Comparison of ENCODE assay signal across 8 cellular contexts in the genomic region with DNA sequence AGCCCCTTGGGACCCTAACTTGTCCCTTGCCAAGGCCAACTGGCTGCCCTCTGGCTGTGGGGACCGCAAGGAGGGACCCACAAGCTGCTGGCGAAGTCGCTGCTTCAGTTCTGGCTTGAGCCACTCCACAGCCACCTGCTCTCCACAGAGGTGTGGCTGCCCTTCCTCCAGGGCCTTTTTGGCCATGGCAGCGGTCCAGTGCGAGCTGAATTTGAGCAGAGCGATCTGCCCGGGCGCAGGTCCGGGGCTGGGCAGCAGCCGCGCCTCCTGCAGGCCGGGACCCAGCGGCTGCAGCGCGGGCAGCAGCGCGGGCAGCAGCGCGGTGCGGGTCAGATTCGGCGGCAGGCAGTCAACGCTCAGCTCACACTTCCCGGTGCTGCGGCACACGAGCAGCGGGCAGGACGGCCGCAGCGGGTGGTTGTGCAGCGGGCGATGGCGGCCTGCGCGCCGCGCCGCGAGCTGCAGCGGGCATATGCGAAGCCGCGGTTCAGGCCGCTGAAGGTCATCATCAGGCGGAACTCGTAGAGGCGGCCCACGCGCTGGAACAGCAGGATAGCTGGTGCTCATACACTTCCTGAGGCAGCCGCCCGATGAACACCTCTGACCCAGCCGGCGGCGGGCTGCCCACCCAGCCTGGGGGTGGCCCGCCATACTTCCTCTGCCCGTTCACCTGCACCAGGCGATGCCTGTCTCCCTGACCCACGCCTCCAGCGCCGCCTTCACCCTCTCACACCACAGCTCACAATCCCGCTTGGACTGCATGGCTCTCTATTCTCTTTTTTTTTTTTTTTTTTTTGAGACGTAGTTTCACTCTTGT. TPM values are rescaled to one million over a fixed set of nuclear protein-coding genes. Genes with fewer than 3 reads are reported as not detected.
DNase-seq lines count a peak whose midpoint lies in the region; ATAC-seq and TF ChIP-seq lines count a peak whose summit lies in the region.
"Not testable (repeated sequence)": the region's sequence is repeated elsewhere in the genome, so short reads cannot be mapped to it uniquely, and the experiment has no call there.

No MANE protein-coding gene starts in this region.

- TF ChIP-seq CTCF in heart left ventricle (IDR thresholded peaks at IDR 0.05): peak in 6 of 12 donors; percentile 8 to 51 (median 34)
- not testable (repeated sequence) for TF ChIP-seq CTCF in mucosa of descending colon (IDR thresholded peaks at IDR 0.05); spleen (IDR thresholded peaks at IDR 0.05 in 8 of 11, conservative IDR thresholded peaks at IDR 0.05 in 3 of 11)

- H3K4me2 ChIP-seq in BLaER1 treated with 17β-estradiol and CSF1 and Interleukin-3, amounts not matched to agents 10 nM and 100 nM: peak overlapping the region; percentile 44 to 76 (median 55); a peak in 21 of 22 replicates

- peak overlapping the region in 8 of 10 experiments; percentile 13 to 57 (median 36); a peak in 9 of 20 replicates for H3K4me3 ChIP-seq in BLaER1 treated with 17β-estradiol and CSF1 and Interleukin-3, amounts not matched to agents 10 nM and 100 nM
- H3K4me3 ChIP-seq in H7 (ENCODE audit: insufficient read depth, low read depth, low read length): peak overlapping the region; percentile 33
- peak overlapping the region in 11 of 12 donors; percentile 27 to 57 (median 49) for H3K4me3 ChIP-seq in heart left ventricle
- not testable (repeated sequence) for H3K4me3 ChIP-seq in mucosa of descending colon
- H3K4me3 ChIP-seq in spleen: peak overlapping the region; percentile 7 to 65 (median 31)

- H3K4me3 Mint-ChIP-seq in activated CD4-positive, alpha-beta memory T cell treated with anti-CD3 and anti-CD28 coated beads for 36 hours: peak overlapping the region; percentile 64

- not testable (repeated sequence) for H3K9ac ChIP-seq in BLaER1 treated with 17β-estradiol and CSF1 and Interleukin-3, amounts not matched to agents 10 nM and 100 nM

- 3 to 7% (median 4%) methylated on average over 13 to 49 of the region's 62 CpGs for WGBS in heart left ventricle, 4 donors
- 1 to 8% (median 6%) methylated on average over 11 to 40 of the region's 62 CpGs for WGBS in spleen, 5 donors

- intact Hi-C loops in activated CD4-positive, alpha-beta memory T cell treated with anti-CD3 and anti-CD28 coated beads for 36 hours (cut with micrococcal nuclease); spleen (cut with DNase I; ENCODE audit: low total_unique reads): not testable (repeated sequence)
- intact Hi-C loops in heart left ventricle (cut with DNase I) (loop anchor here in 1 of 10 donors (5.0 kb wide), 1 partner anchor 673 kb away; no protein-coding TSS in a partner anchor), mucosa of descending colon (cut with DNase I, micrococcal nuclease) (loop anchor here in 1 of 2 donors (10.0 kb wide), 1 partner anchor 675 kb away; no protein-coding TSS in a partner anchor)

- POLR2A ChIA-PET in activated CD4-positive, alpha-beta memory T cell treated with anti-CD3 and anti-CD28 coated beads for 36 hours (lab: Charles Lee): not testable (repeated sequence)

- not testable (repeated sequence) for H3K27ac ChIP-seq in BLaER1 treated with 17β-estradiol and CSF1 and Interleukin-3, amounts not matched to agents 10 nM and 100 nM
- H3K27ac ChIP-seq in heart left ventricle: peak overlapping the region in 2 of 12 donors; percentile 47 to 55
- peak overlapping the region in 2 of 8 donors; percentile 33 to 42 for H3K27ac ChIP-seq in spleen

- peaks cover 0 to 21% (median 15%) of the 10 kb centered on the region in 11 experiments; a peak in 14 of 22 replicates for H3K27me3 ChIP-seq in BLaER1 treated with 17β-estradiol and CSF1 and Interleukin-3, amounts not matched to agents 10 nM and 100 nM
- H3K27me3 ChIP-seq in H7 (ENCODE audit: control insufficient read depth, insufficient read depth, low read length): peaks cover 12% of the 10 kb centered on the region
- H3K27me3 ChIP-seq in heart left ventricle; spleen (replicated peaks in 1 of 7): not testable (repeated sequence)

- not testable (repeated sequence) for H3K36me3 Mint-ChIP-seq in activated CD4-positive, alpha-beta memory T cell treated with anti-CD3 and anti-CD28 coated beads for 36 hours

- ATAC-seq in heart left ventricle (peak; percentile 34 to 87 (median 83)), mucosa of descending colon (peak; percentile 76)

- H4K20me1 ChIP-seq in BLaER1 treated with 17β-estradiol and CSF1 and Interleukin-3, amounts not matched to agents 10 nM and 100 nM: not testable (repeated sequence)

- not testable (repeated sequence) for H3K27ac Mint-ChIP-seq in activated CD4-positive, alpha-beta memory T cell treated with anti-CD3 and anti-CD28 coated beads for 36 hours

- not testable (repeated sequence) for H3K9me3 ChIP-seq in BLaER1 treated with 17β-estradiol and CSF1 and Interleukin-3, amounts not matched to agents 10 nM and 100 nM (replicated peaks in 1 of 11); heart left ventricle; mucosa of descending colon; spleen

- H3K36me3 ChIP-seq in BLaER1 treated with 17β-estradiol and CSF1 and Interleukin-3, amounts not matched to agents 10 nM and 100 nM; H7 (replicated peaks; ENCODE audit: control insufficient read depth, insufficient read depth, low read length); heart left ventricle; mucosa of descending colon (ENCODE audit: low read depth); spleen: not testable (repeated sequence)

- CTCF ChIA-PET in activated CD4-positive, alpha-beta memory T cell treated with anti-CD3 and anti-CD28 coated beads for 36 hours (lab: Charles Lee): interaction anchor here (0.6 to 1.2 kb wide), 4 partner anchors 15 to 667 kb away, joined by 3 to 5 read pairs (median 3); no protein-coding TSS in a partner anchor

- not testable (repeated sequence) for TF ChIP-seq POLR2A in heart left ventricle (IDR thresholded peaks at IDR 0.05); spleen (IDR thresholded peaks at IDR 0.05)

- not testable (repeated sequence) for H3K9me3 Mint-ChIP-seq in activated CD4-positive, alpha-beta memory T cell treated with anti-CD3 and anti-CD28 coated beads for 36 hours

- H3K4me1 Mint-ChIP-seq in activated CD4-positive, alpha-beta memory T cell treated with anti-CD3 and anti-CD28 coated beads for 36 hours (ENCODE audit: low read depth): peaks cover 15% of the 10 kb centered on the region

- DNase-seq in H7: not testable (repeated sequence)
- peak; percentile 12 to 65 for DNase-seq in NCI-H524 (lab: John Stamatoyannopoulos, UW)
- peak; percentile 36 for DNase-seq in activated CD4-positive, alpha-beta memory T cell treated with anti-CD3 and anti-CD28 coated beads for 36 hours
- DNase-seq in cerebellar cortex (ENCODE audit: low spot score): peak; percentile 38
- DNase-seq in heart left ventricle: peak in 3 of 5 donors; percentile 42 to 58 (median 44)
- DNase-seq in mucosa of descending colon: peak; percentile 21 to 59 (median 43)
- peak; percentile 76 for DNase-seq in spleen

- not testable (repeated sequence) for H3K27me3 Mint-ChIP-seq in activated CD4-positive, alpha-beta memory T cell treated with anti-CD3 and anti-CD28 coated beads for 36 hours

- peaks cover 0 to 15% (median 0%) of the 10 kb centered on the region in 10 experiments; a peak in 7 of 20 replicates for H3K4me1 ChIP-seq in BLaER1 treated with 17β-estradiol and CSF1 and Interleukin-3, amounts not matched to agents 10 nM and 100 nM
- not testable (repeated sequence) for H3K4me1 ChIP-seq in heart left ventricle; mucosa of descending colon (ENCODE audit: low read depth)
- peaks cover 0 to 20% (median 3%) of the 10 kb centered on the region in 6 donors for H3K4me1 ChIP-seq in spleen

RNA-seq across cellular contexts. Expression of gene LRRC37A, which starts 34.9 kb away (rescaled TPM):
- 0.83 and 3.3 TPM in 2 replicates for total RNA-seq in H7 (2014; rRNA removed; shearing (Covaris generic))
- 1 to 10 TPM; 2.0 to 4.1 TPM for total RNA-seq in activated CD4-positive, alpha-beta memory T cell treated with anti-CD3 and anti-CD28 coated beads for 36 hours
- total RNA-seq in heart left ventricle (1 to 10 TPM in 4 of 9 donors, under 1 TPM in 5; 0.14 to 2.0 (median 0.82) TPM), mucosa of descending colon (1 to 10 TPM; 2.9 to 6.5 (median 3.1) TPM), spleen (10 to 100 TPM in 1 of 7 donors, 1 to 10 TPM in 6; 3.7 to 12.6 (median 5.6) TPM)
- polyA plus RNA-seq in heart left ventricle (1 to 10 TPM in 1 of 2 donors, under 1 TPM in 1; 0.37 to 1.2 TPM), spleen (1 to 10 TPM in 1 of 3 donors, under 1 TPM in 2; 0.74 to 1.3 (median 0.99) TPM)
